12 cellular contexts compared by ENCODE assay signal in genomic region chr17:18190629-18191028, GRCh38. TPM values are rescaled to one million over a fixed set of nuclear protein-coding genes. Genes with fewer than 3 reads are reported as not detected.
DNase-seq lines count a peak whose midpoint lies in the region; ATAC-seq and TF ChIP-seq lines count a peak whose summit lies in the region.
"Had no signal": no experiment of that assay in that cellular context is flagged by ENCODE, and none has a peak within 500 bp of the region (broad histone marks: within the 10 kb centered on the region; RNA-seq: fewer than 3 reads in every experiment).

No MANE protein-coding gene starts in this region.

- H3K4me3 ChIP-seq in heart right ventricle (no peak overlapping the region), upper lobe of right lung (no peak overlapping the region)

- DNase-seq in heart right ventricle: no peak
- DNase-seq in cardiac septum (ENCODE audit: low spot score): no peak
- DNase-seq in chondrocyte (ENCODE audit: low spot score): no peak
- peak; percentile 10 for DNase-seq in myocyte (ENCODE audit: low read depth)
- DNase-seq in upper lobe of right lung: no peak
- no peak for DNase-seq in NCI-H2029 (lab: John Stamatoyannopoulos, UW)
- DNase-seq in HCEC 1CT: no peak
- DNase-seq: NCI-H1105; NCI-H82; stimulated activated CD4-positive, alpha-beta T cell treated with anti-CD3 and anti-CD28 coated beads, Interleukin-4, amount 100 ng/mL, for 1 hour had no signal

- H3K27me3 ChIP-seq in heart right ventricle: no peaks in the 10 kb centered on the region
- no peaks in the 10 kb centered on the region for H3K27me3 ChIP-seq in upper lobe of right lung

- H3K4me3 Mint-ChIP-seq in chondrocyte (ENCODE audit: unreplicated experiment): no peak overlapping the region
- H3K4me3 Mint-ChIP-seq: B cell had no signal

- H3K4me1 ChIP-seq in heart right ventricle: peaks cover 34 to 100% (median 91%) of the 10 kb centered on the region in 9 donors
- H3K4me1 ChIP-seq in upper lobe of right lung: peaks cover 67% of the 10 kb centered on the region

- ATAC-seq in heart right ventricle: no peak
- ATAC-seq in upper lobe of right lung: no peak
- ATAC-seq in GM21447 (IDR thresholded peaks at IDR 0.05; ENCODE audit: unreplicated experiment): no peak

- H3K4me1 Mint-ChIP-seq in chondrocyte (ENCODE audit: low read depth): peaks cover 65% of the 10 kb centered on the region

- H3K27ac ChIP-seq in heart right ventricle (peak overlapping the region in 9 of 10 donors; percentile 18 to 99 (median 56)), upper lobe of right lung (peak overlapping the region; percentile 42)

- H3K27ac Mint-ChIP-seq in chondrocyte (ENCODE audit: unreplicated experiment): peak overlapping the region; percentile 81
- H3K27ac Mint-ChIP-seq: B cell had no signal

- TF ChIP-seq CTCF in heart right ventricle (IDR thresholded peaks at IDR 0.05) (no peak), chondrocyte (IDR thresholded peaks at IDR 0.05) (no peak), upper lobe of right lung (IDR thresholded peaks at IDR 0.05) (no peak)

- H3K36me3 ChIP-seq in heart right ventricle (peaks cover 0 to 68% (median 13%) of the 10 kb centered on the region in 9 donors), upper lobe of right lung (peaks cover 34% of the 10 kb centered on the region)

- no peaks in the 10 kb centered on the region for H3K9me3 Mint-ChIP-seq in chondrocyte (ENCODE audit: low read depth)

- H3K9me3 ChIP-seq in heart right ventricle (no peaks in the 10 kb centered on the region), upper lobe of right lung (no peaks in the 10 kb centered on the region)

- no peaks in the 10 kb centered on the region for H3K27me3 Mint-ChIP-seq in chondrocyte (ENCODE audit: low read depth)
- H3K27me3 Mint-ChIP-seq: B cell had no signal

- H3K36me3 Mint-ChIP-seq in chondrocyte (ENCODE audit: low read depth): peaks cover 19% of the 10 kb centered on the region

- 44 to 81% methylated on average over 1 of the region's 1 CpG for WGBS in heart right ventricle, 2 donors

- intact Hi-C loops in heart right ventricle (cut with DNase I) (no loop called here), cardiac septum (cut with DNase I) (no loop called here), upper lobe of right lung (cut with DNase I) (no loop called here)

RNA-seq across cellular contexts. Expression of gene ALKBH5, which starts 7.0 kb away (rescaled TPM):
- 100 to 1,000 TPM; 163 to 208 (median 194) TPM for total RNA-seq in heart right ventricle
- polyA plus RNA-seq in heart right ventricle: 10 to 100 TPM; 72.6 to 80.3 TPM
- 168 TPM for total RNA-seq in cardiac septum
- total RNA-seq in chondrocyte: 101 to 110 TPM (median 108 TPM) in 3 replicates
- total RNA-seq in myocyte: 240 and 243 TPM in 2 replicates
- 101 TPM for polyA plus RNA-seq in myocyte (2012)
- 99.1 TPM for total RNA-seq in upper lobe of right lung

RNA-seq across cellular contexts. Expression of gene LLGL1, which starts 34.8 kb away (rescaled TPM):
- total RNA-seq in heart right ventricle (10 to 100 TPM in 1 of 10 donors, 1 to 10 TPM in 9; 7.2 to 12.4 (median 9.1) TPM), cardiac septum (9.6 TPM), chondrocyte (38.7 to 41.8 TPM (median 39.0 TPM) in 3 replicates), myocyte (23.0 and 31.2 TPM in 2 replicates), upper lobe of right lung (11.7 TPM)
- 1 to 10 TPM; 5.8 to 5.9 TPM for polyA plus RNA-seq in heart right ventricle
- 31.5 TPM for polyA plus RNA-seq in myocyte (2012)
